21 cellular contexts compared by ENCODE assay signal in the genomic region with DNA sequence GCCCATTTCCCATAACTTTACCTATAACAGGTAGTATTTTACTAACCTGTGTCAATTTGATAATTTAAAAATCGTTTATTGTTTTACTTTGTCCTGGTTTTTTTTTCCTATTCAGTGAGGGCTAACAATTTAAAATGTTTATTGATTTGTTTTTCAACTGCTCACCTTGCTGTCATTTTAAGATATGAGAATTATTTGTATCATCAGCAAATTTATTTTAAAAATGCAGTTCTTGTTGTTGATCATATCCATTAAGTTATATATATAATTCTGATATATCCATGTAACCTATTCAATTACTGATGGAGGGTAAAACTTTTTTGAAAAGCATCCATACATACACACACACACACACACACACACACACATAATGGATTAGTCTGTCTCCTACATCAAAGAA.
"Had no signal": no experiment of that assay in that cellular context is flagged by ENCODE, and none has a peak within 500 bp of the region (broad histone marks: within the 10 kb centered on the region; RNA-seq: fewer than 3 reads in every experiment).

No MANE protein-coding gene starts in this region.

- H3K4me3 Mint-ChIP-seq: activated CD4-positive, alpha-beta memory T cell treated with anti-CD3 and anti-CD28 coated beads for 36 hours; activated naive CD8-positive, alpha-beta T cell treated with anti-CD3 and anti-CD28 coated beads, Interleukin-2, amount 10 ng/mL, durations not matched to agents 7 days and 5 days; brain had no signal

- ATAC-seq: mucosa of descending colon; naive thymus-derived CD8-positive, alpha-beta T cell; pancreas; sciatic nerve; stimulated activated naive B cell treated with anti-CD40 and anti-IgM and Interleukin-4, amounts not matched to agents 10 μg/mL and 1 μg/mL and 100 μg/mL, for 72 hours had no signal

- H3K27me3 ChIP-seq: pancreas, thyroid gland had no signal

- H3K27ac ChIP-seq: coronary artery, left ventricle myocardium inferior, neutrophil, pancreas, thyroid gland had no signal

- H3K4me1 ChIP-seq: pancreas had no signal

- DNase-seq: activated CD4-positive, alpha-beta memory T cell treated with anti-CD3 and anti-CD28 coated beads for 36 hours; activated CD4-positive, alpha-beta T cell treated with anti-CD3 and anti-CD28 coated beads for 4 hours; activated naive CD4-positive, alpha-beta T cell; activated naive CD8-positive, alpha-beta T cell treated with anti-CD3 and anti-CD28 coated beads, Interleukin-2, amount 10 ng/mL, durations not matched to agents 7 days and 5 days; activated T-cell treated with anti-CD3 and anti-CD28 coated beads for 4 hours; central memory CD4-positive, alpha-beta T cell; hypothalamus; left ventricle myocardium inferior; mucosa of descending colon; naive thymus-derived CD8-positive, alpha-beta T cell; pancreas; stimulated activated CD4-positive, alpha-beta T cell treated with anti-CD3 and anti-CD28 coated beads, Interleukin-4, amount 100 ng/mL, for 4 hours; stimulated activated naive B cell treated with anti-CD40 and anti-IgM and Interleukin-4, amounts not matched to agents 10 μg/mL and 1 μg/mL and 100 μg/mL, for 72 hours; SW 1271; thyroid gland had no signal

- H3K9me3 ChIP-seq: mucosa of descending colon, neutrophil, pancreas, thyroid gland had no signal

- FAIRE-seq: endometrium, frontal cortex, pancreas had no signal

- H3K27ac Mint-ChIP-seq: activated CD4-positive, alpha-beta memory T cell treated with anti-CD3 and anti-CD28 coated beads for 36 hours; brain had no signal

- H3K4me3 ChIP-seq: coronary artery, left ventricle myocardium inferior, mucosa of descending colon, pancreas, thyroid gland had no signal

- H3K36me3 ChIP-seq: left ventricle myocardium inferior, neutrophil, pancreas, thyroid gland had no signal

- H3K27me3 Mint-ChIP-seq: activated CD4-positive, alpha-beta memory T cell treated with anti-CD3 and anti-CD28 coated beads for 36 hours; activated naive CD8-positive, alpha-beta T cell treated with anti-CD3 and anti-CD28 coated beads, Interleukin-2, amount 10 ng/mL, durations not matched to agents 7 days and 5 days; naive thymus-derived CD8-positive, alpha-beta T cell; stimulated activated naive B cell treated with anti-CD40 and anti-IgM and Interleukin-4, amounts not matched to agents 10 μg/mL and 1 μg/mL and 100 μg/mL, for 72 hours had no signal
